Comparison of ENCODE assay signal across 8 cellular contexts in genomic region chr7:75485979-75486643, GRCh38. TPM values are rescaled to one million over a fixed set of nuclear protein-coding genes. Genes with fewer than 3 reads are reported as not detected.
DNase-seq lines count a peak whose midpoint lies in the region; ATAC-seq and TF ChIP-seq lines count a peak whose summit lies in the region.
"Not testable (repeated sequence)": the region's sequence is repeated elsewhere in the genome, so short reads cannot be mapped to it uniquely, and the experiment has no call there.

Gene POM121C, minus strand, starts transcription at chr7:75486299. Its CDS starts 44,803 bp downstream, at chr7:75441496.

- DNase-seq in GM13977 (ENCODE audit: low spot score): peak; percentile 84
- peak; percentile 90 for DNase-seq in NCI-H146 (lab: John Stamatoyannopoulos, UW)
- DNase-seq in T-helper 1 cell: peak; percentile 67 to 91 (median 78)
- DNase-seq in adrenal gland: peak; percentile 92 to 97 (median 97)
- DNase-seq in left cardiac atrium: peak; percentile 96
- DNase-seq in prostate gland (ENCODE audit: low spot score): peak; percentile 90
- DNase-seq in ureter (ENCODE audit: low spot score): peak; percentile 94

- H3K4me3 ChIP-seq in adrenal gland: peak within 1 kb of the TSS in 3 of 4 donors; percentile 33 to 88 (median 48)
- peak within 1 kb of the TSS; percentile 73 to 79 for H3K4me3 ChIP-seq in prostate gland

- TF ChIP-seq POLR2A in adrenal gland (IDR thresholded peaks at IDR 0.05) (peak; percentile 36 to 85), prostate gland (IDR thresholded peaks at IDR 0.05) (peak; percentile 45)

- H3K27me3 ChIP-seq in adrenal gland; prostate gland (replicated peaks; ENCODE audit: insufficient read depth): not testable (repeated sequence)

- H3K4me1 ChIP-seq in adrenal gland (replicated peaks in 1 of 2); prostate gland (replicated peaks): not testable (repeated sequence)

- TF ChIP-seq CTCF in GM13977 (IDR thresholded peaks at IDR 0.05; ENCODE audit: extremely low read depth, insufficient read depth, missing control alignments); adrenal gland (IDR thresholded peaks at IDR 0.05): not testable (repeated sequence)
- peak in 1 of 4 experiments; percentile 6 for TF ChIP-seq CTCF in prostate gland (IDR thresholded peaks at IDR 0.05)

- in situ Hi-C loops in GM13977 (cut with MboI; ENCODE audit: low pct_unique_long_range_greater_than_20kb, low sequenced_read_pairs, unreplicated experiment): not testable (repeated sequence)

- H3K36me3 ChIP-seq in adrenal gland (replicated peaks in 1 of 2); prostate gland: not testable (repeated sequence)

- ATAC-seq in HG02870 (IDR thresholded peaks at IDR 0.05; ENCODE audit: unreplicated experiment) (peak; percentile 96), left cardiac atrium (peak; percentile 100)

- H3K9me3 ChIP-seq in adrenal gland (replicated peaks in 1 of 3); prostate gland: not testable (repeated sequence)

- peak within 1 kb of the TSS; percentile 79 to 92 (median 86) for H3K27ac ChIP-seq in adrenal gland
- H3K27ac ChIP-seq in prostate gland: peak within 1 kb of the TSS; percentile 73 to 82

- WGBS in adrenal gland, 4 donors: 0 to 1% (median 0%) methylated on average over 18 to 49 of the region's 49 CpGs
- WGBS in prostate gland: under 1% methylated on average over 48 of the region's 49 CpGs

- intact Hi-C loops in adrenal gland (cut with DNase I); left cardiac atrium (cut with DNase I); prostate gland (cut with DNase I): not testable (repeated sequence)

RNA-seq across cellular contexts. Expression of gene POM121C, which starts in this region (rescaled TPM):
- total RNA-seq in adrenal gland (10 to 100 TPM; 12.9 to 46.3 (median 32.4) TPM), left cardiac atrium (10 to 100 TPM; 25.3 to 35.5 TPM), prostate gland (10 to 100 TPM; 20.4 to 39.8 TPM), ureter (69.6 TPM)
- 10 to 100 TPM; 15.6 to 61.9 (median 29.4) TPM for polyA plus RNA-seq in adrenal gland

Comparison
In these comparisons a context has a peak if more than half of its experiments do, and no peak if none do; other contexts are left out.
1. Peak in every context shown above with its lines: DNase-seq, ATAC-seq, H3K4me3 ChIP-seq and H3K27ac ChIP-seq.